8 cellular contexts compared by ENCODE assay signal in genomic region chr6:44265003-44265842, GRCh38. TPM values are rescaled to one million over a fixed set of nuclear protein-coding genes. Genes with fewer than 3 reads are reported as not detected.
DNase-seq lines count a peak whose midpoint lies in the region; ATAC-seq and TF ChIP-seq lines count a peak whose summit lies in the region.

A gene with protein sequence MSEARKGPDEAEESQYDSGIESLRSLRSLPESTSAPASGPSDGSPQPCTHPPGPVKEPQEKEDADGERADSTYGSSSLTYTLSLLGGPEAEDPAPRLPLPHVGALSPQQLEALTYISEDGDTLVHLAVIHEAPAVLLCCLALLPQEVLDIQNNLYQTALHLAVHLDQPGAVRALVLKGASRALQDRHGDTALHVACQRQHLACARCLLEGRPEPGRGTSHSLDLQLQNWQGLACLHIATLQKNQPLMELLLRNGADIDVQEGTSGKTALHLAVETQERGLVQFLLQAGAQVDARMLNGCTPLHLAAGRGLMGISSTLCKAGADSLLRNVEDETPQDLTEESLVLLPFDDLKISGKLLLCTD (minus strand): TSS chr6:44265551. CDS start chr6:44265346, 205 bp downstream.

- H3K27ac Mint-ChIP-seq in T-cell = peak within 1 kb of the TSS; percentile 90 to 98

- 0% methylated on average over 24 to 54 of the region's 75 CpGs for WGBS in upper lobe of left lung, 2 donors

- H3K36me3 Mint-ChIP-seq in T-cell = peaks cover 5% of the 10 kb centered on the region

- no peaks in the 10 kb centered on the region for H3K9me3 Mint-ChIP-seq in T-cell

- peak within 1 kb of the TSS; percentile 85 to 92 (median 92) for H3K27ac ChIP-seq in upper lobe of left lung

- peak within 1 kb of the TSS; percentile 88 to 95 (median 93) for H3K4me3 Mint-ChIP-seq in T-cell

- ATAC-seq in HG02571 (IDR thresholded peaks at IDR 0.05; ENCODE audit: unreplicated experiment) (peak; percentile 26), T-cell (replicated peaks in 1 of 4) (peak; percentile 76 to 84 (median 80)), upper lobe of left lung (ENCODE audit: low FRiP score in 2 of 2) (peak; percentile 86 to 96)

- no peaks in the 10 kb centered on the region for H3K9me3 ChIP-seq in adipocyte (ENCODE audit: control insufficient read depth, low read length)
- no peaks in the 10 kb centered on the region for H3K9me3 ChIP-seq in upper lobe of left lung

- no peaks in the 10 kb centered on the region for H3K36me3 ChIP-seq in adipocyte (ENCODE audit: control insufficient read depth, insufficient read depth, low read length, severe bottlenecking)
- H3K36me3 ChIP-seq in upper lobe of left lung = peaks cover 0 to 7% (median 6%) of the 10 kb centered on the region in 4 donors

- POLR2A ChIA-PET in T-cell (lab: Charles Lee) = interaction anchor here in 1 of 2 donors (0.9 kb wide), 1 partner anchor 12 kb away, joined by 7 read pairs; no protein-coding TSS in a partner anchor

- peaks cover 22% of the 10 kb centered on the region for H3K4me1 ChIP-seq in adipocyte (ENCODE audit: control insufficient read depth, insufficient read depth, low read length)
- peaks cover 31 to 35% (median 32%) of the 10 kb centered on the region in 4 donors for H3K4me1 ChIP-seq in upper lobe of left lung

- TF ChIP-seq POLR2A in upper lobe of left lung (IDR thresholded peaks at IDR 0.05) = peak in 3 of 4 donors; percentile 69 to 90 (median 79)

- H3K27me3 ChIP-seq in adipocyte (replicated peaks; ENCODE audit: control insufficient read depth, insufficient read depth, low read length) = peaks cover 21% of the 10 kb centered on the region
- H3K27me3 ChIP-seq in upper lobe of left lung = peaks cover 0 to 4% (median 2%) of the 10 kb centered on the region in 4 donors

- intact Hi-C loops in cardiac septum (cut with DNase I) (loop anchor here (5.0 kb wide), 1 partner anchor 47 kb away; the partner anchor contains the start of gene AARS2), posterior cingulate gyrus (cut with DNase I) (no loop called here)

- CTCF ChIA-PET in T-cell (lab: Charles Lee) = interaction anchor here (0.6 to 0.8 kb wide), 2 partner anchors 17 to 18 kb away, joined by 3 to 5 read pairs; partner anchors contain the start of gene HSP90AB1 (in 1 of the 2)

- peak within 1 kb of the TSS; percentile 84 for H3K4me3 ChIP-seq in adipocyte (ENCODE audit: low read length)
- H3K4me3 ChIP-seq in upper lobe of left lung = peak within 1 kb of the TSS; percentile 73 to 92 (median 84)

- H3K4me1 Mint-ChIP-seq in T-cell = peaks cover 38 to 66% (median 48%) of the 10 kb centered on the region in 3 donors

- DNase-seq in GM04503 (ENCODE audit: low read depth) (peak; percentile 36), NCI-H128 (lab: John Stamatoyannopoulos, UW; ENCODE audit: unreplicated experiment) (peak; percentile 59), T-cell (peak; percentile 80 to 97 (median 92)), adipocyte (ENCODE audit: low read depth) (peak; percentile 99), cardiac septum (ENCODE audit: low spot score) (peak; percentile 97), posterior cingulate gyrus (peak; percentile 87 to 99 (median 93)), upper lobe of left lung (peak; percentile 97 to 99)

- TF ChIP-seq CTCF in upper lobe of left lung (IDR thresholded peaks at IDR 0.05) = peak in 3 of 6 experiments; percentile 23 to 39 (median 37)

- TF ChIP-seq EP300 in upper lobe of left lung (IDR thresholded peaks at IDR 0.05) = no peak

- H3K9ac ChIP-seq in adipocyte (ENCODE audit: low read length) = peak within 1 kb of the TSS; percentile 87

- peaks cover 5 to 19% of the 10 kb centered on the region in 2 donors for H3K27me3 Mint-ChIP-seq in T-cell

RNA-seq across cellular contexts. Expression of the gene that starts here (rescaled TPM):
- 10 to 100 TPM in 4 of 5 donors, 1 to 10 TPM in 1; 9.9 to 35.0 (median 13.6) TPM for total RNA-seq in T-cell
- total RNA-seq in cardiac septum = 4.7 TPM
- total RNA-seq in upper lobe of left lung = 10 to 100 TPM in 5 of 6 donors, 1 to 10 TPM in 1; 7.8 to 27.0 (median 13.6) TPM

Comparison
In these comparisons a context has a peak if more than half of its experiments do, and no peak if none do; other contexts are left out.
1. Peak in every context shown above with its lines: DNase-seq, ATAC-seq, H3K4me3 ChIP-seq and H3K27ac ChIP-seq.
2. DNase-seq: peak in every context shown above with its lines; median percentile 99 in adipocyte; 98 in upper lobe of left lung; 97 in cardiac septum; 93 in posterior cingulate gyrus; 92 in T-cell; 59 in NCI-H128; 36 in GM04503.
3. ATAC-seq: peak in every context shown above with its lines; median percentile 91 in upper lobe of left lung; 80 in T-cell; 26 in HG02571.